ENCODE assay signal across 16 cellular contexts in the genomic region with DNA sequence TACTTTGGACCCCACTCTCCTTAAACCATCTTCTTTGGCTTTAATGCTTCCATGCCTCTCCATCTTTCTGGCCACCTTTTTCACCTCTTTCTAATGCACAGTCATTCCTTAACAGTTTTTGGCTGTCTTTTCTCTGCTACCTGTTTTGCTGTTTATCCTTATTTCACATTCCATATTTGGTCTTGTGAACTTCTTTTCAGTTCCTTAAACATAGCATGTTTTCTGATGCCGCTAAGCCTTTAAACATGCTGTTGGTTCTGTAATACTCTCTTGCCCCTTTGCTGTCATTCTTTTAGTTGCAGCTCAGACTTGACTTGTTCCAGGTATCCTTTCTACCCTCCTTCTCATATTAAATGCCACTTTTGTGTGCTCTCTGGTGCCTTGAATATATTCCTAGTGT. TPM values are rescaled to one million over a fixed set of nuclear protein-coding genes. Genes with fewer than 3 reads are reported as not detected.
DNase-seq lines count a peak whose midpoint lies in the region; ATAC-seq and TF ChIP-seq lines count a peak whose summit lies in the region.
"Had no signal": no experiment of that assay in that cellular context is flagged by ENCODE, and none has a peak within 500 bp of the region (broad histone marks: within the 10 kb centered on the region; RNA-seq: fewer than 3 reads in every experiment).

No MANE protein-coding gene starts in this region.

- intact Hi-C loops in PC-3 (cut with micrococcal nuclease), result no loop called here

- TF ChIP-seq CTCF in GM13977 (IDR thresholded peaks at IDR 0.05; ENCODE audit: extremely low read depth, insufficient read depth, missing control alignments), result peak; percentile 42
- TF ChIP-seq CTCF in PC-3 (conservative IDR thresholded peaks at IDR 0.05; ENCODE audit: low read depth, low read length), result no peak

- DNase-seq in GM13977 (ENCODE audit: low spot score), result peak; percentile 34
- DNase-seq in MV-4-11 (lab: John Stamatoyannopoulos, UW), result peak; percentile 59
- DNase-seq in PC-3, result no peak
- DNase-seq in T-cell, result no peak
- DNase-seq in stimulated activated CD8-positive, alpha-beta memory T cell treated with anti-CD3 and anti-CD28 coated beads, Interleukin-4, amount 100 ng/mL, for 48 hours, result no peak
- DNase-seq: activated CD4-positive, CD25-positive, alpha-beta regulatory T cell treated with anti-CD3 and anti-CD28 coated beads, Interleukin-2, amount 50 U/mL, for 72 hours; NCI-H146; occipital lobe; SK-N-SH; stimulated activated CD4-positive, alpha-beta T cell treated with anti-CD3 and anti-CD28 coated beads, Interleukin-15, amount 100 ng/mL, for 24 hours had no signal

- H3K9me3 ChIP-seq in PC-3 (ENCODE audit: low read length), result no peaks in the 10 kb centered on the region
- H3K9me3 ChIP-seq: SK-N-SH had no signal

- H2AFZ ChIP-seq in PC-3 (ENCODE audit: low read length), result no peak overlapping the region

- H3K9ac ChIP-seq in PC-3 (ENCODE audit: low read length), result no peak overlapping the region
- H3K9ac ChIP-seq: SK-N-SH had no signal

- no peaks in the 10 kb centered on the region for H3K9me3 Mint-ChIP-seq in T-cell

- H3K27me3 Mint-ChIP-seq in T-cell, result no peaks in the 10 kb centered on the region

- no peak overlapping the region for H3K4me2 ChIP-seq in PC-3 (ENCODE audit: low read length)
- H3K4me2 ChIP-seq: SK-N-SH had no signal

- POLR2A ChIA-PET in PC-3 (lab: Charles Lee; ENCODE audit: unreplicated experiment), result no interaction called here
- POLR2A ChIA-PET in T-cell (lab: Charles Lee), result no interaction called here

- H4K20me1 ChIP-seq in PC-3 (ENCODE audit: low read length), result peaks cover 17% of the 10 kb centered on the region; the same call in 1 of the 2 replicates

- no peak overlapping the region for H3K27ac ChIP-seq in PC-3 (ENCODE audit: low read length)
- H3K27ac ChIP-seq: C4-2B, cardiac muscle cell had no signal

- peaks cover 57 to 64% (median 63%) of the 10 kb centered on the region in 3 donors for H3K4me1 Mint-ChIP-seq in T-cell

- peaks cover 37% of the 10 kb centered on the region for H3K4me1 ChIP-seq in PC-3 (ENCODE audit: insufficient read depth, low read length)

- ATAC-seq in GM19452 (IDR thresholded peaks at IDR 0.05; ENCODE audit: unreplicated experiment) (peak; percentile 62), HG02885 (IDR thresholded peaks at IDR 0.05; ENCODE audit: poor library complexity, unreplicated experiment) (peak; percentile 72), HG02970 (IDR thresholded peaks at IDR 0.05; ENCODE audit: low FRiP score, unreplicated experiment) (no peak), PC-3 (no peak), T-cell (replicated peaks in 1 of 4) (no peak)

- H3K36me3 ChIP-seq in PC-3 (ENCODE audit: low read depth, low read length), result peaks cover 57% of the 10 kb centered on the region

- H3K9me2 ChIP-seq in PC-3 (replicated peaks; ENCODE audit: low read length), result no peaks in the 10 kb centered on the region
- H3K9me2 ChIP-seq: SK-N-SH had no signal

- H3K27ac Mint-ChIP-seq in T-cell, result peak overlapping the region in 1 of 2 donors; percentile 25

- H3K4me3 Mint-ChIP-seq in T-cell, result no peak overlapping the region

- peaks cover 95% of the 10 kb centered on the region for H3K79me2 ChIP-seq in PC-3 (ENCODE audit: low read length)

- no TSS peak for BruUV-seq in PC-3 (replicated peaks; lab: Mats Ljungman, UMichigan)

- H3K4me3 ChIP-seq in PC-3 (ENCODE audit: low read length), result no peak overlapping the region
- H3K4me3 ChIP-seq: cardiac muscle cell, lung had no signal

- no peaks in the 10 kb centered on the region for H3F3A ChIP-seq in PC-3 (ENCODE audit: low read length, unreplicated experiment)

- H3K27me3 ChIP-seq in PC-3 (ENCODE audit: low read length), result no peaks in the 10 kb centered on the region
- H3K27me3 ChIP-seq: cardiac muscle cell had no signal

- CTCF ChIA-PET in PC-3 (lab: Charles Lee), result no interaction called here
- CTCF ChIA-PET in T-cell (lab: Charles Lee), result no interaction called here

- in situ Hi-C loops in GM13977 (cut with MboI; ENCODE audit: low pct_unique_long_range_greater_than_20kb, low sequenced_read_pairs, unreplicated experiment), result loop anchor here (10.0 kb wide), 1 partner anchor 70 kb away; no protein-coding TSS in a partner anchor

- H3K36me3 Mint-ChIP-seq in T-cell, result peaks cover 58% of the 10 kb centered on the region

RNA-seq across cellular contexts. Expression of a gene that starts 35.8 kb away (rescaled TPM):
- total RNA-seq in PC-3 (2014; rRNA removed) (29.1 and 56.8 TPM in 2 replicates), T-cell (10 to 100 TPM; 30.2 to 41.2 (median 38.1) TPM)

Comparison
In these comparisons a context has a peak if more than half of its experiments do, and no peak if none do; other contexts are left out.
1. DNase-seq: peak in GM13977 (single experiment) and MV-4-11 (single experiment); none in PC-3 (single experiment), T-cell (0 of 34) and stimulated activated CD8-positive, alpha-beta memory T cell treated with anti-CD3 and anti-CD28 coated beads, Interleukin-4, amount 100 ng/mL, for 48 hours (single experiment).
2. ATAC-seq: peak in GM19452 (single experiment) and HG02885 (single experiment); none in HG02970 (single experiment), PC-3 (single experiment) and T-cell (0 of 4).